Comparison of ENCODE assay signal across 1 cellular context in the genomic region with DNA sequence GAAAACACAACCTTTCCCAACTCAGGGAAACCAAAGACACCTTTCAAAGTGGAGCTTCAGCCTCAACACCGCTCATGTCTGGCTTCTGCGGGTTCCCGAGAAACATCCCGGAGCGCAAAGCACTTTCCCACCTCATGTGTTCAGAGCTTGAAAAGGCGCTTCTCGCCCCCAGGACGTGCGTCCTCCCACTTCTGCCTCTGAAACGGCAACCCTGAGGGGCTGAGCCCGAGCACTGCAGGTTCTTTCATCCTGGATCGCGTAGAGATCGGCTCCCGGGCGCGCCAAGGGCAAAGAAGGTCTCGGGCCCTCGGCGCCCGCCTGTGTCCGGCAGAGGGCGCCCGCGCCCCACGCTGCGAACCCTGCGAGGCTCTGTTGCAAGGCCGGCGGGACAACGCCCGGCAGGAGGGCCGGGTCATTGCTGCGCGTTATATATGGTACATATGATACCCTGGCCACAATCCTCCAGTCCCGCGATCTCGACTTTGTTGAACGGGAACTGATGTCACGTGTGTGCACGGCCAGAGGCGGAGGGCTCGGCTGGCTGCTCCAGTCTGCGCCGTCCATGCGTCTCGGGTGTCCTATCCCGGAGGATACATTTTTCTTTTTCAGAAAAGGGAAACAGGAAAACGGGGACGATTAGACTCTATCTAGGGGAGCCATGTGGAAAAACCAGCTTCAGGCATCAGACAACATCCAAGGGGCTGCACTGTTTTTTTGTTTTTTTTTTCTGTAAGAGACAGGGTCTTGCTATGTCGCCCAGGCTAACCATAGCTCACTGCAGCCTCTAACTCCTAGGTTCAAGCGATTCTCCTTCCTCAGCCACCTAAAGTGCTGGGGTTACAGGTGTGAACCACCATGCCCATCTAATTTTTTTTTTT.
TF ChIP-seq lines count a peak whose summit lies in the region.

No MANE protein-coding gene starts in this region.

TF ChIP-seq in HepG2, 621 proteins besides CTCF, POLR2A, EP300 and RAD21 (continued from another document and continues in another):
- TF ChIP-seq, protein P1, sequence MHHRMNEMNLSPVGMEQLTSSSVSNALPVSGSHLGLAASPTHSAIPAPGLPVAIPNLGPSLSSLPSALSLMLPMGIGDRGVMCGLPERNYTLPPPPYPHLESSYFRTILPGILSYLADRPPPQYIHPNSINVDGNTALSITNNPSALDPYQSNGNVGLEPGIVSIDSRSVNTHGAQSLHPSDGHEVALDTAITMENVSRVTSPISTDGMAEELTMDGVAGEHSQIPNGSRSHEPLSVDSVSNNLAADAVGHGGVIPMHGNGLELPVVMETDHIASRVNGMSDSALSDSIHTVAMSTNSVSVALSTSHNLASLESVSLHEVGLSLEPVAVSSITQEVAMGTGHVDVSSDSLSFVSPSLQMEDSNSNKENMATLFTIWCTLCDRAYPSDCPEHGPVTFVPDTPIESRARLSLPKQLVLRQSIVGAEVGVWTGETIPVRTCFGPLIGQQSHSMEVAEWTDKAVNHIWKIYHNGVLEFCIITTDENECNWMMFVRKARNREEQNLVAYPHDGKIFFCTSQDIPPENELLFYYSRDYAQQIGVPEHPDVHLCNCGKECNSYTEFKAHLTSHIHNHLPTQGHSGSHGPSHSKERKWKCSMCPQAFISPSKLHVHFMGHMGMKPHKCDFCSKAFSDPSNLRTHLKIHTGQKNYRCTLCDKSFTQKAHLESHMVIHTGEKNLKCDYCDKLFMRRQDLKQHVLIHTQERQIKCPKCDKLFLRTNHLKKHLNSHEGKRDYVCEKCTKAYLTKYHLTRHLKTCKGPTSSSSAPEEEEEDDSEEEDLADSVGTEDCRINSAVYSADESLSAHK (CRISPR knock-in tag; IDR thresholded peaks at IDR 0.05; ENCODE audit: borderline replicate concordance) = no peak
- TF ChIP-seq ZSCAN22 (CRISPR knock-in tag; IDR thresholded peaks at IDR 0.05) (0 out of 2 replicates have a peak, but pooled peaks have one; percentile 15), ZNF570 (CRISPR knock-in tag; IDR thresholded peaks at IDR 0.05; ENCODE audit: borderline replicate concordance) (no peak), ZNF607 (CRISPR knock-in tag; IDR thresholded peaks at IDR 0.05; ENCODE audit: borderline replicate concordance) (peak; percentile 51; the same call in 1 of the 2 replicates), SNRNP70 (IDR thresholded peaks at IDR 0.05; ENCODE audit: low read depth, low read length) (no peak), HNRNPUL1 (IDR thresholded peaks at IDR 0.05; ENCODE audit: low read depth, low read length) (no peak), SRSF9 (IDR thresholded peaks at IDR 0.05; ENCODE audit: borderline replicate concordance, insufficient read depth, low read depth, low read length, poor library complexity, severe bottlenecking) (no peak), ZNF839 (CRISPR knock-in tag; IDR thresholded peaks at IDR 0.05; ENCODE audit: borderline replicate concordance) (no peak), HMGA1 (CRISPR knock-in tag; conservative IDR thresholded peaks at IDR 0.05) (no peak), HMG20B (CRISPR knock-in tag; conservative IDR thresholded peaks at IDR 0.05) (peak; percentile 86), GPN1 (CRISPR knock-in tag; IDR thresholded peaks at IDR 0.05; ENCODE audit: borderline replicate concordance) (no peak), RXRB (CRISPR knock-in tag; IDR thresholded peaks at IDR 0.05; ENCODE audit: borderline replicate concordance) (peak; percentile 63; the same call in 1 of the 2 replicates), FOXO1 (CRISPR knock-in tag; IDR thresholded peaks at IDR 0.05) (peak; percentile 72; the same call in 1 of the 2 replicates), ZNF383 (CRISPR knock-in tag; IDR thresholded peaks at IDR 0.05; ENCODE audit: borderline replicate concordance) (peak; percentile 86; the same call in 1 of the 2 replicates), JARID2 (CRISPR knock-in tag; IDR thresholded peaks at IDR 0.05; ENCODE audit: insufficient replicate concordance) (peak; percentile 98), ZNF292 (CRISPR knock-in tag; IDR thresholded peaks at IDR 0.05; ENCODE audit: borderline replicate concordance, low read depth) (no peak), NFATC3 (CRISPR knock-in tag; IDR thresholded peaks at IDR 0.05) (no peak), SIX4 (CRISPR knock-in tag; IDR thresholded peaks at IDR 0.05) (peak; percentile 82; the same call in 1 of the 2 replicates), CCAR2 (optimal IDR thresholded peaks at IDR 0.05; ENCODE audit: low read depth, low read length) (no peak), SMAD3 (CRISPR knock-in tag; IDR thresholded peaks at IDR 0.05) (peak; percentile 67; the same call in 1 of the 2 replicates), IKZF1 (IDR thresholded peaks at IDR 0.05) (no peak), ZNF10 (CRISPR knock-in tag; IDR thresholded peaks at IDR 0.05; ENCODE audit: borderline replicate concordance, low read depth) (no peak), DNMT1 (CRISPR knock-in tag; IDR thresholded peaks at IDR 0.05) (0 out of 2 replicates have a peak, but pooled peaks have one; percentile 50), ZFP36 (IDR thresholded peaks at IDR 0.05; ENCODE audit: borderline replicate concordance, low read depth, low read length, partially characterized antibody) (peak; percentile 62), ZNF225 (CRISPR knock-in tag; IDR thresholded peaks at IDR 0.05) (peak; percentile 82), SP4 (CRISPR knock-in tag; IDR thresholded peaks at IDR 0.05) (peak; percentile 54; the same call in 1 of the 2 replicates), GFI1 (CRISPR knock-in tag; IDR thresholded peaks at IDR 0.05; ENCODE audit: borderline replicate concordance) (peak; percentile 43; the same call in 1 of the 2 replicates), KDM3A (CRISPR knock-in tag; IDR thresholded peaks at IDR 0.05; ENCODE audit: low read depth) (peak; percentile 99)
- TF ChIP-seq, protein P2, sequence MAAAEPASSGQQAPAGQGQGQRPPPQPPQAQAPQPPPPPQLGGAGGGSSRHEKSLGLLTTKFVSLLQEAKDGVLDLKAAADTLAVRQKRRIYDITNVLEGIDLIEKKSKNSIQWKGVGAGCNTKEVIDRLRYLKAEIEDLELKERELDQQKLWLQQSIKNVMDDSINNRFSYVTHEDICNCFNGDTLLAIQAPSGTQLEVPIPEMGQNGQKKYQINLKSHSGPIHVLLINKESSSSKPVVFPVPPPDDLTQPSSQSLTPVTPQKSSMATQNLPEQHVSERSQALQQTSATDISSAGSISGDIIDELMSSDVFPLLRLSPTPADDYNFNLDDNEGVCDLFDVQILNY (CRISPR knock-in tag; conservative IDR thresholded peaks at IDR 0.05) = no peak; the same call in none of the 2 replicates
- TF ChIP-seq, protein P3, sequence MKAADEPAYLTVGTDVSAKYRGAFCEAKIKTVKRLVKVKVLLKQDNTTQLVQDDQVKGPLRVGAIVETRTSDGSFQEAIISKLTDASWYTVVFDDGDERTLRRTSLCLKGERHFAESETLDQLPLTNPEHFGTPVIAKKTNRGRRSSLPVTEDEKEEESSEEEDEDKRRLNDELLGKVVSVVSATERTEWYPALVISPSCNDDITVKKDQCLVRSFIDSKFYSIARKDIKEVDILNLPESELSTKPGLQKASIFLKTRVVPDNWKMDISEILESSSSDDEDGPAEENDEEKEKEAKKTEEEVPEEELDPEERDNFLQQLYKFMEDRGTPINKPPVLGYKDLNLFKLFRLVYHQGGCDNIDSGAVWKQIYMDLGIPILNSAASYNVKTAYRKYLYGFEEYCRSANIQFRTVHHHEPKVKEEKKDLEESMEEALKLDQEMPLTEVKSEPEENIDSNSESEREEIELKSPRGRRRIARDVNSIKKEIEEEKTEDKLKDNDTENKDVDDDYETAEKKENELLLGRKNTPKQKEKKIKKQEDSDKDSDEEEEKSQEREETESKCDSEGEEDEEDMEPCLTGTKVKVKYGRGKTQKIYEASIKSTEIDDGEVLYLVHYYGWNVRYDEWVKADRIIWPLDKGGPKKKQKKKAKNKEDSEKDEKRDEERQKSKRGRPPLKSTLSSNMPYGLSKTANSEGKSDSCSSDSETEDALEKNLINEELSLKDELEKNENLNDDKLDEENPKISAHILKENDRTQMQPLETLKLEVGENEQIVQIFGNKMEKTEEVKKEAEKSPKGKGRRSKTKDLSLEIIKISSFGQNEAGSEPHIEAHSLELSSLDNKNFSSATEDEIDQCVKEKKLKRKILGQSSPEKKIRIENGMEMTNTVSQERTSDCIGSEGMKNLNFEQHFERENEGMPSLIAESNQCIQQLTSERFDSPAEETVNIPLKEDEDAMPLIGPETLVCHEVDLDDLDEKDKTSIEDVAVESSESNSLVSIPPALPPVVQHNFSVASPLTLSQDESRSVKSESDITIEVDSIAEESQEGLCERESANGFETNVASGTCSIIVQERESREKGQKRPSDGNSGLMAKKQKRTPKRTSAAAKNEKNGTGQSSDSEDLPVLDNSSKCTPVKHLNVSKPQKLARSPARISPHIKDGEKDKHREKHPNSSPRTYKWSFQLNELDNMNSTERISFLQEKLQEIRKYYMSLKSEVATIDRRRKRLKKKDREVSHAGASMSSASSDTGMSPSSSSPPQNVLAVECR (CRISPR knock-in tag; IDR thresholded peaks at IDR 0.05; ENCODE audit: borderline replicate concordance) = peak; percentile 71; the same call in 1 of the 2 replicates
- TF ChIP-seq, protein P4, sequence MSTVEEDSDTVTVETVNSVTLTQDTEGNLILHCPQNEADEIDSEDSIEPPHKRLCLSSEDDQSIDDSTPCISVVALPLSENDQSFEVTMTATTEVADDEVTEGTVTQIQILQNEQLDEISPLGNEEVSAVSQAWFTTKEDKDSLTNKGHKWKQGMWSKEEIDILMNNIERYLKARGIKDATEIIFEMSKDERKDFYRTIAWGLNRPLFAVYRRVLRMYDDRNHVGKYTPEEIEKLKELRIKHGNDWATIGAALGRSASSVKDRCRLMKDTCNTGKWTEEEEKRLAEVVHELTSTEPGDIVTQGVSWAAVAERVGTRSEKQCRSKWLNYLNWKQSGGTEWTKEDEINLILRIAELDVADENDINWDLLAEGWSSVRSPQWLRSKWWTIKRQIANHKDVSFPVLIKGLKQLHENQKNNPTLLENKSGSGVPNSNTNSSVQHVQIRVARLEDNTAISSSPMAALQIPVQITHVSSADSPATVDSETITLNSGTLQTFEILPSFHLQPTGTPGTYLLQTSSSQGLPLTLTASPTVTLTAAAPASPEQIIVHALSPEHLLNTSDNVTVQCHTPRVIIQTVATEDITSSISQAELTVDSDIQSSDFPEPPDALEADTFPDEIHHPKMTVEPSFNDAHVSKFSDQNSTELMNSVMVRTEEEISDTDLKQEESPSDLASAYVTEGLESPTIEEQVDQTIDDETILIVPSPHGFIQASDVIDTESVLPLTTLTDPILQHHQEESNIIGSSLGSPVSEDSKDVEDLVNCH (CRISPR knock-in tag; IDR thresholded peaks at IDR 0.05) = no peak; the same call in 1 of the 2 replicates
- TF ChIP-seq, protein P5, sequence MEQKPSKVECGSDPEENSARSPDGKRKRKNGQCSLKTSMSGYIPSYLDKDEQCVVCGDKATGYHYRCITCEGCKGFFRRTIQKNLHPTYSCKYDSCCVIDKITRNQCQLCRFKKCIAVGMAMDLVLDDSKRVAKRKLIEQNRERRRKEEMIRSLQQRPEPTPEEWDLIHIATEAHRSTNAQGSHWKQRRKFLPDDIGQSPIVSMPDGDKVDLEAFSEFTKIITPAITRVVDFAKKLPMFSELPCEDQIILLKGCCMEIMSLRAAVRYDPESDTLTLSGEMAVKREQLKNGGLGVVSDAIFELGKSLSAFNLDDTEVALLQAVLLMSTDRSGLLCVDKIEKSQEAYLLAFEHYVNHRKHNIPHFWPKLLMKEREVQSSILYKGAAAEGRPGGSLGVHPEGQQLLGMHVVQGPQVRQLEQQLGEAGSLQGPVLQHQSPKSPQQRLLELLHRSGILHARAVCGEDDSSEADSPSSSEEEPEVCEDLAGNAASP (CRISPR knock-in tag; IDR thresholded peaks at IDR 0.05; ENCODE audit: borderline replicate concordance) = peak; percentile 94
- TF ChIP-seq, protein P6, sequence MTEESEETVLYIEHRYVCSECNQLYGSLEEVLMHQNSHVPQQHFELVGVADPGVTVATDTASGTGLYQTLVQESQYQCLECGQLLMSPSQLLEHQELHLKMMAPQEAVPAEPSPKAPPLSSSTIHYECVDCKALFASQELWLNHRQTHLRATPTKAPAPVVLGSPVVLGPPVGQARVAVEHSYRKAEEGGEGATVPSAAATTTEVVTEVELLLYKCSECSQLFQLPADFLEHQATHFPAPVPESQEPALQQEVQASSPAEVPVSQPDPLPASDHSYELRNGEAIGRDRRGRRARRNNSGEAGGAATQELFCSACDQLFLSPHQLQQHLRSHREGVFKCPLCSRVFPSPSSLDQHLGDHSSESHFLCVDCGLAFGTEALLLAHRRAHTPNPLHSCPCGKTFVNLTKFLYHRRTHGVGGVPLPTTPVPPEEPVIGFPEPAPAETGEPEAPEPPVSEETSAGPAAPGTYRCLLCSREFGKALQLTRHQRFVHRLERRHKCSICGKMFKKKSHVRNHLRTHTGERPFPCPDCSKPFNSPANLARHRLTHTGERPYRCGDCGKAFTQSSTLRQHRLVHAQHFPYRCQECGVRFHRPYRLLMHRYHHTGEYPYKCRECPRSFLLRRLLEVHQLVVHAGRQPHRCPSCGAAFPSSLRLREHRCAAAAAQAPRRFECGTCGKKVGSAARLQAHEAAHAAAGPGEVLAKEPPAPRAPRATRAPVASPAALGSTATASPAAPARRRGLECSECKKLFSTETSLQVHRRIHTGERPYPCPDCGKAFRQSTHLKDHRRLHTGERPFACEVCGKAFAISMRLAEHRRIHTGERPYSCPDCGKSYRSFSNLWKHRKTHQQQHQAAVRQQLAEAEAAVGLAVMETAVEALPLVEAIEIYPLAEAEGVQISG (CRISPR knock-in tag; IDR thresholded peaks at IDR 0.05) = peak; percentile 81
- TF ChIP-seq, protein P7, sequence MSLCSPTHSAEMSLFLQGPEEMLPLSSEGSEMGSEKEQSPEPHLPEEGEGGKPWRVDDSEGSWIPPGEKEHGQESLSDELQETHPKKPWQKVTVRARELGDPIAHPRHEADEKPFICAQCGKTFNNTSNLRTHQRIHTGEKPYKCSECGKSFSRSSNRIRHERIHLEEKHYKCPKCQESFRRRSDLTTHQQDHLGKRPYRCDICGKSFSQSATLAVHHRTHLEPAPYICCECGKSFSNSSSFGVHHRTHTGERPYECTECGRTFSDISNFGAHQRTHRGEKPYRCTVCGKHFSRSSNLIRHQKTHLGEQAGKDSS (CRISPR knock-in tag; IDR thresholded peaks at IDR 0.05; ENCODE audit: borderline replicate concordance, low read depth) = peak; percentile 85; the same call in 1 of the 2 replicates
- TF ChIP-seq, protein P8, sequence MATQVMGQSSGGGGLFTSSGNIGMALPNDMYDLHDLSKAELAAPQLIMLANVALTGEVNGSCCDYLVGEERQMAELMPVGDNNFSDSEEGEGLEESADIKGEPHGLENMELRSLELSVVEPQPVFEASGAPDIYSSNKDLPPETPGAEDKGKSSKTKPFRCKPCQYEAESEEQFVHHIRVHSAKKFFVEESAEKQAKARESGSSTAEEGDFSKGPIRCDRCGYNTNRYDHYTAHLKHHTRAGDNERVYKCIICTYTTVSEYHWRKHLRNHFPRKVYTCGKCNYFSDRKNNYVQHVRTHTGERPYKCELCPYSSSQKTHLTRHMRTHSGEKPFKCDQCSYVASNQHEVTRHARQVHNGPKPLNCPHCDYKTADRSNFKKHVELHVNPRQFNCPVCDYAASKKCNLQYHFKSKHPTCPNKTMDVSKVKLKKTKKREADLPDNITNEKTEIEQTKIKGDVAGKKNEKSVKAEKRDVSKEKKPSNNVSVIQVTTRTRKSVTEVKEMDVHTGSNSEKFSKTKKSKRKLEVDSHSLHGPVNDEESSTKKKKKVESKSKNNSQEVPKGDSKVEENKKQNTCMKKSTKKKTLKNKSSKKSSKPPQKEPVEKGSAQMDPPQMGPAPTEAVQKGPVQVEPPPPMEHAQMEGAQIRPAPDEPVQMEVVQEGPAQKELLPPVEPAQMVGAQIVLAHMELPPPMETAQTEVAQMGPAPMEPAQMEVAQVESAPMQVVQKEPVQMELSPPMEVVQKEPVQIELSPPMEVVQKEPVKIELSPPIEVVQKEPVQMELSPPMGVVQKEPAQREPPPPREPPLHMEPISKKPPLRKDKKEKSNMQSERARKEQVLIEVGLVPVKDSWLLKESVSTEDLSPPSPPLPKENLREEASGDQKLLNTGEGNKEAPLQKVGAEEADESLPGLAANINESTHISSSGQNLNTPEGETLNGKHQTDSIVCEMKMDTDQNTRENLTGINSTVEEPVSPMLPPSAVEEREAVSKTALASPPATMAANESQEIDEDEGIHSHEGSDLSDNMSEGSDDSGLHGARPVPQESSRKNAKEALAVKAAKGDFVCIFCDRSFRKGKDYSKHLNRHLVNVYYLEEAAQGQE (IDR thresholded peaks at IDR 0.05; ENCODE audit: borderline replicate concordance in 1 of 2, low read depth in 1 of 2, low read length in 2 of 2) = no peak
